ENCODE assay signal across 9 cellular contexts in the genomic region with DNA sequence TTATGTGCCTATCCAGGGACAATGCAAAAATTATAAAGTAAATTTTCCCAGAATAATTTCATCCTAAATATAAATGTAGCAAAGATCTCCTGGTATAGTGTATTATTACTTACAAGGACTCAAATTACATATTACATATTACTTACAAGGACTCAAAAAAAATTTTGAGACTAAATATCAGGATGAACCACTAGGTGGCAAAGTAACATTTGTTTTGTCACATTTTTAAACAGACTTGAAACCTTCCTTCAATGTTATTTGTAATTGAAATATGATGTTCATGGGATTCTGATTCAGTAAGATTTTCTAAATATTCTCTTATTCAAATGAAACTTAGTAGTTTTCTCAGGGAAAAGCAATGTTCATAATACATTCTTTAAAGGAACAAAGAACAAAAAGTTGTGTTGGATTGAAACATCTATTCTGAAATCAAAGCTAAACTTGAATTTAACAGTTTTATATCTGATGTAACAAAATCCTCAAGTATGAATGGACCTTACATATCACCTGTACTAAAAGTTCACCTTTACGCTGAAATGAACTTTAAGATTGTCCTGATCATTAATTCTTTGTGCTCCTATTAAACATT.
DNase-seq lines count a peak whose midpoint lies in the region; ATAC-seq and TF ChIP-seq lines count a peak whose summit lies in the region.
"Had no signal": no experiment of that assay in that cellular context is flagged by ENCODE, and none has a peak within 500 bp of the region (broad histone marks: within the 10 kb centered on the region; RNA-seq: fewer than 3 reads in every experiment).

No MANE protein-coding gene starts in this region.

- H4K5ac ChIP-seq in H9 (ENCODE audit: insufficient read length, low read depth, low read length), result no peak overlapping the region

- no peak overlapping the region for H3K27ac ChIP-seq in CD8-positive, alpha-beta T cell (ENCODE audit: low read depth, low read length)
- no peak overlapping the region for H3K27ac ChIP-seq in H9 (ENCODE audit: insufficient read length, low read depth, low read length)
- H3K27ac ChIP-seq: HL-60 had no signal

- no peak overlapping the region for H3K4me2 ChIP-seq in H9 (ENCODE audit: insufficient read depth, insufficient read length, low read length)

- H2AFZ ChIP-seq in H9 (ENCODE audit: low read length), result no peak overlapping the region

- WGBS in H9 (ENCODE audit: extremely low coverage, insufficient read length, low lambda C conversion rate), result no CpG with 5 or more reads among the region's 1 CpG

- H3K18ac ChIP-seq in H9 (ENCODE audit: insufficient read length, low read depth, low read length), result no peak overlapping the region

- no peak overlapping the region for H2BK5ac ChIP-seq in H9 (ENCODE audit: insufficient read length, low read length)

- no peak overlapping the region for H2BK15ac ChIP-seq in H9 (ENCODE audit: low read depth, low read length)

- no peak for DNase-seq in CD8-positive, alpha-beta T cell
- DNase-seq in H9, result no peak
- peak; percentile 18 for DNase-seq in NCI-H345 treated with DMSO at 0.1 percent for 48 hours (lab: John Stamatoyannopoulos, UW; ENCODE audit: unreplicated experiment)
- peak; percentile 37 to 81 for DNase-seq in T47D (ENCODE audit: low read depth in 1 of 2, low spot score in 1 of 2)
- peak; percentile 72 to 74 for DNase-seq in lung microvascular endothelial cell (ENCODE audit: low read depth in 2 of 2)
- DNase-seq in ureter (ENCODE audit: low spot score), result no peak
- DNase-seq in T-cell, result no peak

- H3K4me3 Mint-ChIP-seq in CD8-positive, alpha-beta T cell, result no peak overlapping the region
- H3K4me3 Mint-ChIP-seq in H9 (no peak overlapping the region), T-cell (no peak overlapping the region)

- intact Hi-C loops in CD8-positive, alpha-beta T cell (cut with DNase I, micrococcal nuclease), result loop anchor here (1.0 to 10.0 kb wide), 4 partner anchors 224 to 598 kb away; no protein-coding TSS in a partner anchor

- no peak overlapping the region for H2BK12ac ChIP-seq in H9 (ENCODE audit: insufficient read length, low read depth, low read length)

- H3K4me1 ChIP-seq in CD8-positive, alpha-beta T cell (ENCODE audit: insufficient read depth, low read length), result no peaks in the 10 kb centered on the region
- H3K4me1 ChIP-seq in H9 (ENCODE audit: insufficient read depth, low read length), result no peaks in the 10 kb centered on the region

- no peaks in the 10 kb centered on the region for H4K20me1 ChIP-seq in H9 (ENCODE audit: control insufficient read depth, insufficient read depth, insufficient read length)

- in situ Hi-C loops in T47D (cut with HindIII; ENCODE audit: low pct_unique_long_range_greater_than_20kb, low sequenced_read_pairs), result no loop called here

- no peak overlapping the region for H2AK5ac ChIP-seq in H9 (ENCODE audit: insufficient read length, low read length)

- H3K79me1 ChIP-seq in H9 (ENCODE audit: insufficient read depth, low read depth, low read length, poor library complexity, severe bottlenecking), result no peaks in the 10 kb centered on the region

- H3K27me3 ChIP-seq in CD8-positive, alpha-beta T cell (ENCODE audit: insufficient read depth, low read length), result no peaks in the 10 kb centered on the region
- no peaks in the 10 kb centered on the region for H3K27me3 ChIP-seq in H9 (ENCODE audit: insufficient read depth, low read length)

- H3K9me3 Mint-ChIP-seq in CD8-positive, alpha-beta T cell, result no peaks in the 10 kb centered on the region
- peaks cover 4 to 9% of the 10 kb centered on the region in 2 experiments for H3K9me3 Mint-ChIP-seq in H9
- H3K9me3 Mint-ChIP-seq in T-cell, result peaks cover 0 to 7% (median 0%) of the 10 kb centered on the region in 3 donors

- no peaks in the 10 kb centered on the region for H3K23me2 ChIP-seq in H9 (ENCODE audit: insufficient read length, low read depth, low read length, poor library complexity, severe bottlenecking)

- H3K56ac ChIP-seq in H9 (ENCODE audit: insufficient read length, low read depth, low read length), result no peak overlapping the region

- H3T11ph ChIP-seq in H9 (ENCODE audit: low read length), result no peak overlapping the region

- H3K9me3 ChIP-seq in CD8-positive, alpha-beta T cell (ENCODE audit: low read length), result no peaks in the 10 kb centered on the region
- no peaks in the 10 kb centered on the region for H3K9me3 ChIP-seq in H9 (ENCODE audit: control insufficient read depth, low read depth, low read length)

- H3K79me2 ChIP-seq in H9 (ENCODE audit: insufficient read depth, low read length), result no peaks in the 10 kb centered on the region

- no peak overlapping the region for H3K14ac ChIP-seq in H9 (ENCODE audit: insufficient read depth, low read length)

- no peak overlapping the region for H4K91ac ChIP-seq in H9 (ENCODE audit: insufficient read length, low read depth, low read length)

- no peak overlapping the region for H2BK120ac ChIP-seq in H9 (ENCODE audit: low read depth, low read length, poor library complexity, severe bottlenecking)

- no peak overlapping the region for H3K9ac ChIP-seq in H9 (ENCODE audit: extremely low read depth, insufficient read length, low read length)

- no peaks in the 10 kb centered on the region for H3K36me3 Mint-ChIP-seq in CD8-positive, alpha-beta T cell
- H3K36me3 Mint-ChIP-seq in H9 (ENCODE audit: insufficient read depth in 1 of 3, low read depth in 3 of 3) (peaks cover under 1 to 8% (median 4%) of the 10 kb centered on the region in 3 experiments; a peak in 6 of 7 replicates), T-cell (no peaks in the 10 kb centered on the region)

- TF ChIP-seq CTCF in CD8-positive, alpha-beta T cell (IDR thresholded peaks at IDR 0.05), result peak; percentile 34
- TF ChIP-seq CTCF in H9 (conservative IDR thresholded peaks at IDR 0.05), result peak; percentile 78

- H3K27me3 Mint-ChIP-seq in CD8-positive, alpha-beta T cell (ENCODE audit: low read depth), result no peaks in the 10 kb centered on the region
- no peaks in the 10 kb centered on the region; the same call in 1 of the 2 replicates for H3K27me3 Mint-ChIP-seq in H9 (ENCODE audit: low read depth)
- no peaks in the 10 kb centered on the region for H3K27me3 Mint-ChIP-seq in T-cell

- H3K4me3 ChIP-seq in CD8-positive, alpha-beta T cell (ENCODE audit: low read depth, low read length), result no peak overlapping the region

- POLR2A ChIA-PET in CD8-positive, alpha-beta T cell (lab: Charles Lee), result no interaction called here
- POLR2A ChIA-PET in T-cell (lab: Charles Lee), result no interaction called here

- no peaks in the 10 kb centered on the region for H3K4me1 Mint-ChIP-seq in CD8-positive, alpha-beta T cell (ENCODE audit: low read depth)
- H3K4me1 Mint-ChIP-seq in H9, result peaks cover 0 to 9% of the 10 kb centered on the region in 2 experiments; a peak in 3 of 4 replicates
- H3K4me1 Mint-ChIP-seq in T-cell, result no peaks in the 10 kb centered on the region

- H2BK20ac ChIP-seq in H9 (ENCODE audit: low read depth, low read length, poor library complexity, severe bottlenecking), result no peak overlapping the region

- ATAC-seq in CD8-positive, alpha-beta T cell, result no peak
- ATAC-seq in T-cell (replicated peaks in 1 of 4) (no peak), HG03175 (IDR thresholded peaks at IDR 0.05; ENCODE audit: unreplicated experiment) (no peak)

- CTCF ChIA-PET in CD8-positive, alpha-beta T cell (lab: Charles Lee), result interaction anchor here (1.1 to 2.2 kb wide), 7 partner anchors 21 to 598 kb away, joined by 3 to 6 read pairs (median 5); no protein-coding TSS in a partner anchor
- CTCF ChIA-PET in T-cell (lab: Charles Lee), result interaction anchor here in 1 of 2 donors (0.6 to 1.3 kb wide), 3 partner anchors 10 to 332 kb away, joined by 3 read pairs; no protein-coding TSS in a partner anchor

- H3K23ac ChIP-seq in H9 (ENCODE audit: insufficient read length, low read depth, low read length), result no peak overlapping the region

- H3K36me3 ChIP-seq in CD8-positive, alpha-beta T cell (ENCODE audit: insufficient read depth, low read length), result no peaks in the 10 kb centered on the region

- no peak overlapping the region for H3K4ac ChIP-seq in H9 (ENCODE audit: low read depth, low read length)

- H3K27ac Mint-ChIP-seq in CD8-positive, alpha-beta T cell, result no peak overlapping the region
- H3K27ac Mint-ChIP-seq in H9, result no peak overlapping the region
- H3K27ac Mint-ChIP-seq in T-cell, result no peak overlapping the region

- no peak overlapping the region for H4K8ac ChIP-seq in H9 (replicated peaks; ENCODE audit: insufficient read length, low read depth, low read length)

Comparison
In these comparisons a context has a peak if more than half of its experiments do, and no peak if none do; other contexts are left out.
1. DNase-seq: peak in NCI-H345 treated with DMSO at 0.1 percent for 48 hours (single experiment), T47D (2 of 2) and lung microvascular endothelial cell (2 of 2); none in CD8-positive, alpha-beta T cell (0 of 7), H9 (single experiment), ureter (single experiment) and T-cell (0 of 34).